Comparison of ENCODE assay signal across 12 cellular contexts in the genomic region with DNA sequence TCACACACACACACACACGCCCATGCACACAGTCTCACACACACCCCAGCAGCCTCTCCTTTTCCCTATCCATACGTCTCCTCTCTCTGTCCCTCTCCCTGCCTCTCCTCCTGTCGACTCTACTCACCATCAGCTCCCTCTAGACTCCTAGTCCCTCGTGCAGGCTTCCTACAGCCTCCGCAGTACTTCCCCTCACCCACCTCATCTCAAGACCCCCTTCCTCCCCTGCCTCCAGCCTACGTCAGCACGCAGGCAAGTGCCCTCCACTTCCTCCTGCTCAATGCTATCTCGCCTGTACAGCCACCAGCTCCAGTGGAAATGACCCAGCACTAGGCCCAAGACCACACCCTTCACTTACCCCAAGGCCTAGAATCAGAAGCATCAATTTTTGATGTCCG. TPM values are rescaled to one million over a fixed set of nuclear protein-coding genes. Genes with fewer than 3 reads are reported as not detected.
DNase-seq lines count a peak whose midpoint lies in the region; ATAC-seq and TF ChIP-seq lines count a peak whose summit lies in the region.
"Had no signal": no experiment of that assay in that cellular context is flagged by ENCODE, and none has a peak within 500 bp of the region (broad histone marks: within the 10 kb centered on the region; RNA-seq: fewer than 3 reads in every experiment).

No MANE protein-coding gene starts in this region.

- H3K4me1 Mint-ChIP-seq in GM23338: peaks cover 23% of the 10 kb centered on the region
- H3K4me1 Mint-ChIP-seq in activated CD8-positive, alpha-beta T cell treated with anti-CD3 and anti-CD28 coated beads for 36 hours (ENCODE audit: low read depth): peaks cover 46% of the 10 kb centered on the region

- peaks cover 4% of the 10 kb centered on the region for H3K27me3 Mint-ChIP-seq in GM23338 (ENCODE audit: insufficient read depth, low read depth, poor library complexity)
- H3K27me3 Mint-ChIP-seq in activated CD8-positive, alpha-beta T cell treated with anti-CD3 and anti-CD28 coated beads for 36 hours: no peaks in the 10 kb centered on the region

- TF ChIP-seq EP300 in transverse colon (IDR thresholded peaks at IDR 0.05; ENCODE audit: low read depth): no peak

- no peaks in the 10 kb centered on the region for H3K36me3 Mint-ChIP-seq in GM23338 (ENCODE audit: low read depth)
- H3K36me3 Mint-ChIP-seq in activated CD8-positive, alpha-beta T cell treated with anti-CD3 and anti-CD28 coated beads for 36 hours (ENCODE audit: low read depth): no peaks in the 10 kb centered on the region
- H3K36me3 Mint-ChIP-seq: brain had no signal

- peaks cover 13% of the 10 kb centered on the region; the same call in 1 of the 2 replicates for H3K4me1 ChIP-seq in GM23338 (ENCODE audit: insufficient read depth)
- no peaks in the 10 kb centered on the region for H3K4me1 ChIP-seq in mesenchymal stem cell (ENCODE audit: control insufficient read depth, insufficient read depth, low read depth, low read length)
- peaks cover 0 to 7% (median 0%) of the 10 kb centered on the region in 4 donors for H3K4me1 ChIP-seq in transverse colon
- H3K4me1 ChIP-seq: psoas muscle had no signal

- no peak for TF ChIP-seq POLR2A in transverse colon (IDR thresholded peaks at IDR 0.05)

- H3K79me2 ChIP-seq in GM23338 (replicated peaks; ENCODE audit: insufficient read depth): no peaks in the 10 kb centered on the region

- no peak overlapping the region for H3K4me3 ChIP-seq in GM23338
- H3K4me3 ChIP-seq in mesenchymal stem cell (ENCODE audit: insufficient read depth in 1 of 2, low read depth in 1 of 2, low read length in 2 of 2): no peak overlapping the region
- H3K4me3 ChIP-seq in transverse colon: no peak overlapping the region
- H3K4me3 ChIP-seq: psoas muscle had no signal

- H2AK5ac ChIP-seq in mesenchymal stem cell (ENCODE audit: low read length, severe bottlenecking): no peak overlapping the region

- H3K36me3 ChIP-seq in GM23338 (ENCODE audit: insufficient read depth): no peaks in the 10 kb centered on the region
- H3K36me3 ChIP-seq in mesenchymal stem cell (ENCODE audit: control insufficient read depth in 1 of 2, insufficient read depth in 2 of 2, low read depth in 1 of 2, low read length in 2 of 2): no peaks in the 10 kb centered on the region
- H3K36me3 ChIP-seq in transverse colon: no peaks in the 10 kb centered on the region

- H3K4me2 ChIP-seq in GM23338 (no peak overlapping the region), mesenchymal stem cell (ENCODE audit: low read length, poor library complexity, severe bottlenecking) (no peak overlapping the region)

- in situ Hi-C loops in transverse colon (cut with MboI; ENCODE audit: low pct_ligation_motif_present in 1 of 4, low pct_unique_long_range_greater_than_20kb in 1 of 4, low sequenced_read_pairs in 3 of 4): no loop called here

- no peak overlapping the region for H3K27ac ChIP-seq in GM23338 (ENCODE audit: low read depth)
- no peak overlapping the region for H3K27ac ChIP-seq in mesenchymal stem cell (ENCODE audit: low read length, poor library complexity, severe bottlenecking)
- no peak overlapping the region for H3K27ac ChIP-seq in transverse colon
- H3K27ac ChIP-seq: psoas muscle had no signal

- no peaks in the 10 kb centered on the region for H4K20me1 ChIP-seq in GM23338 (replicated peaks; ENCODE audit: insufficient read depth)

- no peak for TF ChIP-seq CTCF in GM23338 (conservative IDR thresholded peaks at IDR 0.05; ENCODE audit: low read depth in 2 of 2)
- TF ChIP-seq CTCF in activated CD8-positive, alpha-beta T cell treated with anti-CD3 and anti-CD28 coated beads for 36 hours (IDR thresholded peaks at IDR 0.05): no peak
- TF ChIP-seq CTCF in transverse colon (IDR thresholded peaks at IDR 0.05): no peak

- H3K9me3 Mint-ChIP-seq in GM23338: no peaks in the 10 kb centered on the region; the same call in 2 of the 3 replicates
- no peaks in the 10 kb centered on the region for H3K9me3 Mint-ChIP-seq in activated CD8-positive, alpha-beta T cell treated with anti-CD3 and anti-CD28 coated beads for 36 hours

- intact Hi-C loops in activated CD8-positive, alpha-beta T cell treated with anti-CD3 and anti-CD28 coated beads for 36 hours (cut with micrococcal nuclease): no loop called here
- intact Hi-C loops in transverse colon (cut with DNase I; ENCODE audit: low total_unique reads): no loop called here

- CTCF ChIA-PET in activated CD8-positive, alpha-beta T cell treated with anti-CD3 and anti-CD28 coated beads for 36 hours (lab: Charles Lee): interaction anchor here (1.3 to 3.1 kb wide), 3 partner anchors 11 to 118 kb away, joined by 3 to 18 read pairs (median 5); no protein-coding TSS in a partner anchor

- H2BK120ac ChIP-seq in mesenchymal stem cell (ENCODE audit: low read depth, low read length): no peak overlapping the region

- no peaks in the 10 kb centered on the region for H3K79me1 ChIP-seq in mesenchymal stem cell (replicated peaks; ENCODE audit: low read length, poor library complexity, severe bottlenecking)

- no peaks in the 10 kb centered on the region for H3K9me2 ChIP-seq in GM23338 (ENCODE audit: insufficient read depth)

- H2BK15ac ChIP-seq in mesenchymal stem cell (ENCODE audit: low read depth, poor library complexity, severe bottlenecking): no peak overlapping the region

- H3K9ac ChIP-seq in mesenchymal stem cell (ENCODE audit: low read length): no peak overlapping the region

- H3K14ac ChIP-seq in mesenchymal stem cell (ENCODE audit: low read length in 2 of 2): no peak overlapping the region

- no peak overlapping the region for H4K8ac ChIP-seq in mesenchymal stem cell (ENCODE audit: low read length)

- H2AFZ ChIP-seq in GM23338 (no peak overlapping the region), mesenchymal stem cell (ENCODE audit: low read depth, low read length) (no peak overlapping the region)

- H3K18ac ChIP-seq in mesenchymal stem cell (ENCODE audit: low read depth in 1 of 2, low read length in 2 of 2): no peak overlapping the region

- no peak overlapping the region for H2BK5ac ChIP-seq in mesenchymal stem cell (ENCODE audit: low read depth, low read length, poor library complexity, severe bottlenecking)

- peak; percentile 48 for DNase-seq in CD1c-positive myeloid dendritic cell (ENCODE audit: extremely low spot score)
- no peak for DNase-seq in GM23338 (ENCODE audit: low spot score)
- no peak for DNase-seq in activated CD8-positive, alpha-beta T cell treated with anti-CD3 and anti-CD28 coated beads for 36 hours
- DNase-seq in mesenchymal stem cell: no peak
- DNase-seq in iPS-NIHi11 (ENCODE audit: low spot score): no peak
- no peak for DNase-seq in transverse colon
- DNase-seq: NCI-H2227 treated with DMSO at 0.1 percent for 48 hours, psoas muscle had no signal

- H3K9me3 ChIP-seq in mesenchymal stem cell (ENCODE audit: control insufficient read depth, low read length) (no peaks in the 10 kb centered on the region), transverse colon (no peaks in the 10 kb centered on the region)
- H3K9me3 ChIP-seq: psoas muscle had no signal

- H3K4ac ChIP-seq in mesenchymal stem cell (ENCODE audit: low read depth in 1 of 2, low read length in 2 of 2): no peak overlapping the region

- peak; percentile 24; the same call in 2 of the 3 replicates for ATAC-seq in GM23338
- ATAC-seq in activated CD8-positive, alpha-beta T cell treated with anti-CD3 and anti-CD28 coated beads for 36 hours: no peak
- ATAC-seq in GM19328 (IDR thresholded peaks at IDR 0.05; ENCODE audit: unreplicated experiment): no peak
- ATAC-seq in GM19324 (IDR thresholded peaks at IDR 0.05; ENCODE audit: low FRiP score, unreplicated experiment): no peak
- ATAC-seq: psoas muscle had no signal

- no peaks in the 10 kb centered on the region for H3F3A ChIP-seq in GM23338 (replicated peaks; ENCODE audit: low read depth)

- no peak overlapping the region for H3K27ac Mint-ChIP-seq in GM23338
- peak overlapping the region; percentile 95 for H3K27ac Mint-ChIP-seq in activated CD8-positive, alpha-beta T cell treated with anti-CD3 and anti-CD28 coated beads for 36 hours
- H3K27ac Mint-ChIP-seq: brain had no signal

- POLR2A ChIA-PET in activated CD8-positive, alpha-beta T cell treated with anti-CD3 and anti-CD28 coated beads for 36 hours (lab: Charles Lee): no interaction called here

- no peak overlapping the region for H3K4me3 Mint-ChIP-seq in GM23338
- H3K4me3 Mint-ChIP-seq in activated CD8-positive, alpha-beta T cell treated with anti-CD3 and anti-CD28 coated beads for 36 hours: peak overlapping the region; percentile 74
- H3K4me3 Mint-ChIP-seq: brain had no signal

- no peak overlapping the region for H3K23ac ChIP-seq in mesenchymal stem cell (ENCODE audit: low read length in 2 of 2)

- H3K27me3 ChIP-seq in GM23338 (ENCODE audit: insufficient read depth): no peaks in the 10 kb centered on the region
- H3K27me3 ChIP-seq in mesenchymal stem cell (ENCODE audit: control insufficient read depth in 1 of 2, insufficient read depth in 1 of 2, low read length in 2 of 2): peaks cover 0 to 23% of the 10 kb centered on the region in 2 experiments
- H3K27me3 ChIP-seq in transverse colon: no peaks in the 10 kb centered on the region

- peak overlapping the region; percentile 11 for H4K91ac ChIP-seq in mesenchymal stem cell (ENCODE audit: low read length)

- WGBS in mesenchymal stem cell: 67% methylated on average over 9 of the region's 9 CpGs
- 50 to 68% methylated on average over 2 to 9 of the region's 9 CpGs for WGBS in transverse colon (ENCODE audit: low coverage in 1 of 2), 2 donors

- H2BK12ac ChIP-seq in mesenchymal stem cell (ENCODE audit: low read length in 2 of 2): no peak overlapping the region

RNA-seq across cellular contexts. Expression of a gene that starts 0.8 kb away (rescaled TPM):
- 0.07 TPM in 1 of 2 replicates, not detected in the other for total RNA-seq in GM23338 (2014; rRNA removed; shearing (Covaris generic))
- polyA plus RNA-seq in GM23338 (2016; fragmentation: Nextera tagmentation; extraction: Ambion mirVana): 0.19 TPM in 1 of 2 replicates, not detected in the other
- total RNA-seq in activated CD8-positive, alpha-beta T cell treated with anti-CD3 and anti-CD28 coated beads for 36 hours: 1 to 10 TPM; 6.9 to 8.2 TPM
- polyA plus RNA-seq in mesenchymal stem cell (2013, experiment 1 of 2): not detected
- polyA plus RNA-seq in mesenchymal stem cell (2013, experiment 2 of 2): 0.01 TPM
- under 1 TPM in 2 of 4 donors, not detected in 2; 0.14 to 0.64 TPM for total RNA-seq in transverse colon

RNA-seq across cellular contexts. Expression of a gene that starts 26.4 kb away (rescaled TPM):
- not detected in 2 replicates for total RNA-seq in GM23338 (2014; rRNA removed; shearing (Covaris generic))
- polyA plus RNA-seq in GM23338 (2016; fragmentation: Nextera tagmentation; extraction: Ambion mirVana): not detected in 2 replicates
- total RNA-seq in activated CD8-positive, alpha-beta T cell treated with anti-CD3 and anti-CD28 coated beads for 36 hours: not detected
- polyA plus RNA-seq in mesenchymal stem cell (2013, experiment 1 of 2): not detected
- polyA plus RNA-seq in mesenchymal stem cell (2013, experiment 2 of 2): not detected
- not detected for total RNA-seq in transverse colon
- total RNA-seq: lower leg skin, psoas muscle had no signal

RNA-seq across cellular contexts. Expression of a gene that starts 38.9 kb away (rescaled TPM):
- not detected in 2 replicates for total RNA-seq in GM23338 (2014; rRNA removed; shearing (Covaris generic))
- not detected in 2 replicates for polyA plus RNA-seq in GM23338 (2016; fragmentation: Nextera tagmentation; extraction: Ambion mirVana)
- not detected for total RNA-seq in activated CD8-positive, alpha-beta T cell treated with anti-CD3 and anti-CD28 coated beads for 36 hours
- 0.04 TPM for polyA plus RNA-seq in mesenchymal stem cell (2013, experiment 1 of 2)
- polyA plus RNA-seq in mesenchymal stem cell (2013, experiment 2 of 2): not detected
- 1 to 10 TPM in 1 of 4 donors, not detected in 3; 1.5 TPM for total RNA-seq in transverse colon

RNA-seq across cellular contexts. Expression of a gene that starts 47.6 kb away (rescaled TPM):
- total RNA-seq in GM23338 (2014; rRNA removed; shearing (Covaris generic)): not detected in 2 replicates
- polyA plus RNA-seq in GM23338 (2016; fragmentation: Nextera tagmentation; extraction: Ambion mirVana): not detected in 2 replicates
- total RNA-seq in activated CD8-positive, alpha-beta T cell treated with anti-CD3 and anti-CD28 coated beads for 36 hours: not detected
- not detected for polyA plus RNA-seq in mesenchymal stem cell (2013, experiment 1 of 2)
- not detected for polyA plus RNA-seq in mesenchymal stem cell (2013, experiment 2 of 2)
- not detected for total RNA-seq in transverse colon
- total RNA-seq: lower leg skin had no signal
